Comparison of ENCODE assay signal across 13 cellular contexts in the genomic region with DNA sequence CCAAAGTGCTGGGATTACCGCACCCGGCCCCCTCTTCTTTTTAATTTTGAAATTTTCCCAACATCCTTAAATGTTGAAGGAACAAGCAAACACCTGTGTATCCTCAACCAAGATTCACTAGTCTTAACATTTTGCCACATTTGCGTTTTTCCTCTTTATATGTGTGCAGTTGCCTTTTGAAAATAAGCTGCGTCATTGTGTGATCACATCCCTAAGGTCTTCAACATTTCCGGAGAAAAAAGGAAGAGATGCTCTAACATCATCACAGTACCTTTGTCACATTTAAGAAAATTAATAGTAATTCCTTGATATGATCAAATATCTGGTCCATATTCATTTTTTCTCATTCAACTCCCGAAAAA. TPM values are rescaled to one million over a fixed set of nuclear protein-coding genes. Genes with fewer than 3 reads are reported as not detected.
DNase-seq lines count a peak whose midpoint lies in the region; ATAC-seq, FAIRE-seq and TF ChIP-seq lines count a peak whose summit lies in the region.
"Had no signal": no experiment of that assay in that cellular context is flagged by ENCODE, and none has a peak within 500 bp of the region (broad histone marks: within the 10 kb centered on the region; RNA-seq: fewer than 3 reads in every experiment).

No MANE protein-coding gene starts in this region.

- in situ Hi-C loops in K562 (cut with MboI) = no loop called here

- TF ChIP-seq EP300 in K562 (IDR thresholded peaks at IDR 0.05; ENCODE audit: low read length) = no peak

- no TSS peak for BruUV-seq in K562 (replicated peaks; lab: Mats Ljungman, UMichigan)

- H3K9me3 Mint-ChIP-seq in CD14-positive monocyte = peaks cover 0 to 2% (median 0%) of the 10 kb centered on the region in 7 donors
- H3K9me3 Mint-ChIP-seq in osteocyte (ENCODE audit: unreplicated experiment) = no peaks in the 10 kb centered on the region

- H3K4me3 Mint-ChIP-seq in CD14-positive monocyte = peak overlapping the region in 1 of 2 donors; percentile 28
- no peak overlapping the region for H3K4me3 Mint-ChIP-seq in osteocyte (ENCODE audit: unreplicated experiment)

- no peak for ATAC-seq in K562
- ATAC-seq: PC-3 had no signal

- TF ChIP-seq RAD21 in K562 (CRISPR knock-in tag; conservative IDR thresholded peaks at IDR 0.05 in 1 of 2, IDR thresholded peaks at IDR 0.05 in 1 of 2) = no peak

- peaks cover 18 to 36% of the 10 kb centered on the region in 2 donors for H3K36me3 Mint-ChIP-seq in CD14-positive monocyte
- H3K36me3 Mint-ChIP-seq in osteocyte (ENCODE audit: unreplicated experiment) = peaks cover 18% of the 10 kb centered on the region

- no peaks in the 10 kb centered on the region for H3K9me3 ChIP-seq in Karpas-422 (ENCODE audit: low read length)
- H3K9me3 ChIP-seq in K562 (replicated peaks; ENCODE audit: control insufficient read depth, insufficient read depth, low read depth, low read length) = no peaks in the 10 kb centered on the region

- H3K9me1 ChIP-seq in K562 (ENCODE audit: control insufficient read depth, insufficient read depth, low read length) = peaks cover 15% of the 10 kb centered on the region

- H2AFZ ChIP-seq in Karpas-422 (ENCODE audit: low read length) = no peak overlapping the region
- H2AFZ ChIP-seq in K562 (ENCODE audit: low read depth, low read length) = no peak overlapping the region

- H3K9me2 ChIP-seq in Karpas-422 (replicated peaks; ENCODE audit: insufficient read depth, low read length) = no peaks in the 10 kb centered on the region

- H3K4me1 Mint-ChIP-seq in CD14-positive monocyte (peaks cover 56% of the 10 kb centered on the region), osteocyte (ENCODE audit: unreplicated experiment) (peaks cover 51% of the 10 kb centered on the region)

- H3K4me2 ChIP-seq in Karpas-422 (ENCODE audit: low read depth, low read length, poor library complexity, severe bottlenecking) (no peak overlapping the region), K562 (ENCODE audit: insufficient read depth, low read length) (peak overlapping the region; percentile 59)

- H3K27me3 ChIP-seq in Karpas-422 (ENCODE audit: low read length) = no peaks in the 10 kb centered on the region
- H3K27me3 ChIP-seq in K562 (ENCODE audit: control insufficient read depth in 2 of 2, insufficient read depth in 2 of 2, low read length in 2 of 2) = no peaks in the 10 kb centered on the region

- WGBS in K562 (ENCODE audit: insufficient coverage, low coverage, missing lambda C conversion rate) = 19% methylated on average over 4 of the region's 6 CpGs

- no peak for DNase-seq in CD14-positive monocyte (ENCODE audit: low spot score)
- DNase-seq in Karpas-422 = no peak
- DNase-seq in K562 (ENCODE audit: extremely low read depth in 1 of 4, low spot score in 3 of 4) = peak in 2 of 4 experiments; percentile 21 to 47
- no peak for DNase-seq in osteocyte (ENCODE audit: extremely low spot score, unreplicated experiment)
- no peak for DNase-seq in DMS79 (lab: John Stamatoyannopoulos, UW)
- no peak for DNase-seq in stimulated activated CD8-positive, alpha-beta memory T cell treated with anti-CD3 and anti-CD28 coated beads, Interleukin-4, amount 100 ng/mL, for 48 hours
- no peak for DNase-seq in NCI-H82 treated with DMSO at 0.1 percent for 48 hours (lab: John Stamatoyannopoulos, UW; ENCODE audit: unreplicated experiment)
- DNase-seq: COR-L47; NCI-H2171 treated with DMSO at 0.1 percent for 48 hours; PC-3; stimulated activated CD4-positive, alpha-beta T cell treated with anti-CD3 and anti-CD28 coated beads, Interleukin-2, amount 100 ng/mL, for 48 hours had no signal

- H4K20me1 ChIP-seq in Karpas-422 (ENCODE audit: insufficient read depth, low read depth, low read length) (no peaks in the 10 kb centered on the region; the same call in 1 of the 2 replicates), K562 (replicated peaks; ENCODE audit: control insufficient read depth, insufficient read depth, low read length) (no peaks in the 10 kb centered on the region)

- FAIRE-seq in K562 (lab: Jason Lieb, UNC) = peak; percentile 29
- FAIRE-seq: bronchial epithelial cell had no signal

- CTCF ChIA-PET in K562 (lab: Yijun Ruan, JAX; ENCODE audit: low intra/inter-chr PET ratio) = no interaction called here

- TF ChIP-seq POLR2A in K562 (conservative IDR thresholded peaks at IDR 0.05) = no peak

- H3K36me3 ChIP-seq in Karpas-422 (ENCODE audit: insufficient read depth, low read length) = peaks cover 7% of the 10 kb centered on the region; the same call in 1 of the 2 replicates
- H3K36me3 ChIP-seq in K562 (ENCODE audit: control insufficient read depth, insufficient read depth, low read length) = peaks cover 12% of the 10 kb centered on the region

- peaks cover 0 to 5% (median 3%) of the 10 kb centered on the region in 3 donors for H3K27me3 Mint-ChIP-seq in CD14-positive monocyte (ENCODE audit: low read depth in 3 of 3)
- H3K27me3 Mint-ChIP-seq in osteocyte (ENCODE audit: unreplicated experiment) = no peaks in the 10 kb centered on the region

- H3K4me3 ChIP-seq in Karpas-422 (ENCODE audit: low read length) = no peak overlapping the region
- 0 out of 2 replicates have a peak overlapping the region, but pooled peaks have one; percentile 4 for H3K4me3 ChIP-seq in K562
- H3K4me3 ChIP-seq: lung had no signal

- POLR2A ChIA-PET in K562 (lab: Yijun Ruan, JAX) = interaction anchor here (0.8 to 0.9 kb wide), 2 partner anchors 14 to 20 kb away, joined by 3 read pairs; no protein-coding TSS in a partner anchor

- peaks cover 51% of the 10 kb centered on the region for H3K4me1 ChIP-seq in Karpas-422 (ENCODE audit: low read length)
- H3K4me1 ChIP-seq in K562 (replicated peaks in 1 of 2; ENCODE audit: control insufficient read depth in 2 of 2, insufficient read depth in 2 of 2, low read length in 2 of 2) = peaks cover 56 to 69% of the 10 kb centered on the region in 2 experiments

- H3K79me2 ChIP-seq in Karpas-422 (ENCODE audit: low read length) = peaks cover 22% of the 10 kb centered on the region
- H3K79me2 ChIP-seq in K562 (ENCODE audit: control insufficient read depth, insufficient read depth, low read length) = peaks cover 36% of the 10 kb centered on the region; the same call in 2 of the 3 replicates

- H3K9ac ChIP-seq in Karpas-422 (ENCODE audit: low read length) (0 out of 2 replicates have a peak overlapping the region, but pooled peaks have one; percentile 12), K562 (ENCODE audit: insufficient read depth in 1 of 2, low read depth in 2 of 2, low read length in 2 of 2) (peak overlapping the region; percentile 83 to 86; a peak in 3 of 4 replicates)

- TF ChIP-seq CTCF in CD14-positive monocyte (IDR thresholded peaks at IDR 0.05) = no peak
- no peak for TF ChIP-seq CTCF in K562 (IDR thresholded peaks at IDR 0.05 in 2 of 3, conservative IDR thresholded peaks at IDR 0.05 in 1 of 3; ENCODE audit: insufficient read depth in 2 of 3, low read depth in 1 of 3, low read length in 3 of 3)
- TF ChIP-seq CTCF in osteocyte (IDR thresholded peaks at IDR 0.05) = no peak

- H3K27ac Mint-ChIP-seq in CD14-positive monocyte (peak overlapping the region; percentile 72 to 92 (median 89)), osteocyte (ENCODE audit: unreplicated experiment) (peak overlapping the region; percentile 97)

- intact Hi-C loops in CD14-positive monocyte (cut with micrococcal nuclease) (no loop called here), K562 (cut with micrococcal nuclease) (loop anchor here (2.0 kb wide), 1 partner anchor 35 kb away; no protein-coding TSS in a partner anchor)

- H3K27ac ChIP-seq in Karpas-422 (ENCODE audit: low read length) = peak overlapping the region; percentile 97
- peak overlapping the region; percentile 100 for H3K27ac ChIP-seq in K562 (ENCODE audit: extremely low read depth, low read depth, low read length)

RNA-seq across cellular contexts. Expression of gene FADS2, which starts 7.5 kb away (rescaled TPM):
- 10 to 100 TPM in 1 of 2 donors, 1 to 10 TPM in 1; 5.1 to 19.9 TPM for polyA plus RNA-seq in CD14-positive monocyte
- total RNA-seq in Karpas-422 (2014; rRNA removed; shearing (Covaris generic); ENCODE audit: low replicate concordance) = 74.0 and 75.7 TPM in 2 replicates
- total RNA-seq in K562 (2011; cell fraction: chromatin; rRNA removed; ENCODE audit: low replicate concordance) = 49.3 and 107 TPM in 2 replicates
- total RNA-seq in K562 (2011; cell fraction: nucleolus; rRNA removed) = 68.6 and 70.4 TPM in 2 replicates
- 66.5 and 86.0 TPM in 2 replicates for total RNA-seq in K562 (2011; cell fraction: nucleoplasm; rRNA removed)
- 13.2 and 17.7 TPM in 2 replicates for total RNA-seq in K562 (2014; rRNA removed)
- 14.5 and 16.2 TPM in 2 replicates for total RNA-seq in K562 (2014; rRNA removed; fragmentation: Illumina TruSeq; extraction: Trizol)
- 11.5 and 12.0 TPM in 2 replicates for total RNA-seq in K562 (2015; rRNA removed; fragmentation: Illumina TruSeq; extraction: Trizol)
- 28.6 and 30.4 TPM in 2 replicates for total RNA-seq in K562 (2021)
- polyA plus RNA-seq in K562 (2011; rRNA removed) = 42.8 and 57.1 TPM in 2 replicates
- 45.6 and 51.9 TPM in 2 replicates for polyA plus RNA-seq in K562 (2011; cell fraction: cytosol; rRNA removed)
- 34.1 and 48.4 TPM in 2 replicates for polyA plus RNA-seq in K562 (2011; cell fraction: nucleus; rRNA removed)
- 27.8 and 43.6 TPM in 2 replicates for polyA plus RNA-seq in K562 (2012)
- 33.9 and 39.7 TPM in 2 replicates for polyA plus RNA-seq in K562 (2014; fragmentation: Illumina TruSeq; extraction: Trizol)
- polyA plus RNA-seq in K562 (2014; fragmentation: Nextera tagmentation; extraction: Ambion mirVana) = 1 to 10 TPM; 2.9 to 5.3 TPM
- 23.9 and 27.2 TPM in 2 replicates for polyA plus RNA-seq in K562 (2014; rRNA removed)
- polyA minus RNA-seq in K562 (2011; rRNA and poly(A)+ RNA removed) = 38.9 and 48.8 TPM in 2 replicates
- polyA minus RNA-seq in K562 (2011; cell fraction: cytosol; rRNA and poly(A)+ RNA removed) = 21.3 and 32.6 TPM in 2 replicates
- polyA minus RNA-seq in K562 (2011; cell fraction: nucleus; rRNA and poly(A)+ RNA removed) = 10.5 and 15.2 TPM in 2 replicates
- total RNA-seq in osteocyte = 193 and 207 TPM in 2 replicates

RNA-seq across cellular contexts. Expression of gene FADS1, which starts 18.8 kb away (rescaled TPM):
- 10 to 100 TPM; 29.2 to 31.8 TPM for polyA plus RNA-seq in CD14-positive monocyte
- total RNA-seq in Karpas-422 (2014; rRNA removed; shearing (Covaris generic); ENCODE audit: low replicate concordance) = 80.3 and 99.6 TPM in 2 replicates
- 611 and 866 TPM in 2 replicates for total RNA-seq in K562 (2011; cell fraction: chromatin; rRNA removed; ENCODE audit: low replicate concordance)
- total RNA-seq in K562 (2011; cell fraction: nucleolus; rRNA removed) = 866 and 894 TPM in 2 replicates
- total RNA-seq in K562 (2011; cell fraction: nucleoplasm; rRNA removed) = 825 and 959 TPM in 2 replicates
- 250 and 292 TPM in 2 replicates for total RNA-seq in K562 (2014; rRNA removed)
- total RNA-seq in K562 (2014; rRNA removed; fragmentation: Illumina TruSeq; extraction: Trizol) = 367 and 390 TPM in 2 replicates
- total RNA-seq in K562 (2015; rRNA removed; fragmentation: Illumina TruSeq; extraction: Trizol) = 353 and 364 TPM in 2 replicates
- 378 and 411 TPM in 2 replicates for total RNA-seq in K562 (2021)
- 747 and 864 TPM in 2 replicates for polyA plus RNA-seq in K562 (2011; rRNA removed)
- 1,005 and 1,028 TPM in 2 replicates for polyA plus RNA-seq in K562 (2011; cell fraction: cytosol; rRNA removed)
- 277 and 375 TPM in 2 replicates for polyA plus RNA-seq in K562 (2011; cell fraction: nucleus; rRNA removed)
- polyA plus RNA-seq in K562 (2012) = 228 and 290 TPM in 2 replicates
- polyA plus RNA-seq in K562 (2014; fragmentation: Illumina TruSeq; extraction: Trizol) = 394 and 457 TPM in 2 replicates
- polyA plus RNA-seq in K562 (2014; fragmentation: Nextera tagmentation; extraction: Ambion mirVana) = 100 to 1,000 TPM; 110 to 174 TPM
- 295 and 314 TPM in 2 replicates for polyA plus RNA-seq in K562 (2014; rRNA removed)
- 571 and 760 TPM in 2 replicates for polyA minus RNA-seq in K562 (2011; rRNA and poly(A)+ RNA removed)
- polyA minus RNA-seq in K562 (2011; cell fraction: cytosol; rRNA and poly(A)+ RNA removed) = 555 and 599 TPM in 2 replicates
- polyA minus RNA-seq in K562 (2011; cell fraction: nucleus; rRNA and poly(A)+ RNA removed) = 280 and 292 TPM in 2 replicates
- total RNA-seq in osteocyte = 73.1 and 76.0 TPM in 2 replicates

RNA-seq across cellular contexts. Expression of gene FEN1, which starts 42.9 kb away (rescaled TPM):
- polyA plus RNA-seq in CD14-positive monocyte (1 to 10 TPM; 4.3 to 6.4 TPM), K562 (2011; rRNA removed) (91.3 and 124 TPM in 2 replicates), K562 (2014; fragmentation: Illumina TruSeq; extraction: Trizol) (138 and 146 TPM in 2 replicates), K562 (2014; fragmentation: Nextera tagmentation; extraction: Ambion mirVana) (10 to 100 TPM; 58.1 to 86.8 TPM), K562 (2014; rRNA removed) (132 and 136 TPM in 2 replicates)
- 18.0 and 32.4 TPM in 2 replicates for total RNA-seq in Karpas-422 (2014; rRNA removed; shearing (Covaris generic); ENCODE audit: low replicate concordance)
- 27.9 and 42.4 TPM in 2 replicates for total RNA-seq in K562 (2011; cell fraction: chromatin; rRNA removed; ENCODE audit: low replicate concordance)
- total RNA-seq in K562 (2011; cell fraction: nucleolus; rRNA removed) = 50.0 and 60.9 TPM in 2 replicates
- 37.0 and 43.3 TPM in 2 replicates for total RNA-seq in K562 (2011; cell fraction: nucleoplasm; rRNA removed)
- total RNA-seq in K562 (2014; rRNA removed) (156 and 172 TPM in 2 replicates), K562 (2014; rRNA removed; fragmentation: Illumina TruSeq; extraction: Trizol) (130 and 137 TPM in 2 replicates), K562 (2015; rRNA removed; fragmentation: Illumina TruSeq; extraction: Trizol) (150 and 154 TPM in 2 replicates), K562 (2021) (140 and 150 TPM in 2 replicates), osteocyte (19.5 and 19.8 TPM in 2 replicates)
- 83.9 and 106 TPM in 2 replicates for polyA plus RNA-seq in K562 (2011; cell fraction: cytosol; rRNA removed)
- polyA plus RNA-seq in K562 (2011; cell fraction: nucleus; rRNA removed) = 28.7 and 36.3 TPM in 2 replicates
- polyA plus RNA-seq in K562 (2012) = 122 and 124 TPM in 2 replicates
- 77.5 and 111 TPM in 2 replicates for polyA minus RNA-seq in K562 (2011; rRNA and poly(A)+ RNA removed)
- 54.2 and 76.3 TPM in 2 replicates for polyA minus RNA-seq in K562 (2011; cell fraction: cytosol; rRNA and poly(A)+ RNA removed)
- 29.8 and 34.1 TPM in 2 replicates for polyA minus RNA-seq in K562 (2011; cell fraction: nucleus; rRNA and poly(A)+ RNA removed)

RNA-seq across cellular contexts. Expression of gene TMEM258, which starts 43.2 kb away (rescaled TPM):
- 100 to 1,000 TPM; 220 to 224 TPM for polyA plus RNA-seq in CD14-positive monocyte
- total RNA-seq in Karpas-422 (2014; rRNA removed; shearing (Covaris generic); ENCODE audit: low replicate concordance) = 81.3 and 303 TPM in 2 replicates
- total RNA-seq in K562 (2011; cell fraction: chromatin; rRNA removed; ENCODE audit: low replicate concordance) = 88.0 and 142 TPM in 2 replicates
- total RNA-seq in K562 (2011; cell fraction: nucleolus; rRNA removed) = 195 and 216 TPM in 2 replicates
- 192 and 237 TPM in 2 replicates for total RNA-seq in K562 (2011; cell fraction: nucleoplasm; rRNA removed)
- total RNA-seq in K562 (2014; rRNA removed) = 97.2 and 153 TPM in 2 replicates
- total RNA-seq in K562 (2014; rRNA removed; fragmentation: Illumina TruSeq; extraction: Trizol) = 227 and 239 TPM in 2 replicates
- 221 and 231 TPM in 2 replicates for total RNA-seq in K562 (2015; rRNA removed; fragmentation: Illumina TruSeq; extraction: Trizol)
- total RNA-seq in K562 (2021) = 168 and 200 TPM in 2 replicates
- polyA plus RNA-seq in K562 (2011; rRNA removed) = 630 and 713 TPM in 2 replicates
- polyA plus RNA-seq in K562 (2011; cell fraction: cytosol; rRNA removed) = 728 and 1,027 TPM in 2 replicates
- 254 and 417 TPM in 2 replicates for polyA plus RNA-seq in K562 (2011; cell fraction: nucleus; rRNA removed)
- polyA plus RNA-seq in K562 (2012) = 426 and 696 TPM in 2 replicates
- polyA plus RNA-seq in K562 (2014; fragmentation: Illumina TruSeq; extraction: Trizol) = 213 and 256 TPM in 2 replicates
- 100 to 1,000 TPM; 794 to 856 TPM for polyA plus RNA-seq in K562 (2014; fragmentation: Nextera tagmentation; extraction: Ambion mirVana)
- polyA plus RNA-seq in K562 (2014; rRNA removed) = 199 and 268 TPM in 2 replicates
- polyA minus RNA-seq in K562 (2011; rRNA and poly(A)+ RNA removed) = 155 and 167 TPM in 2 replicates
- polyA minus RNA-seq in K562 (2011; cell fraction: cytosol; rRNA and poly(A)+ RNA removed) = 111 and 157 TPM in 2 replicates
- 46.0 and 84.9 TPM in 2 replicates for polyA minus RNA-seq in K562 (2011; cell fraction: nucleus; rRNA and poly(A)+ RNA removed)
- total RNA-seq in osteocyte = 137 and 149 TPM in 2 replicates

RNA-seq across cellular contexts. Expression of gene FADS3, which starts 55.7 kb away (rescaled TPM):
- polyA plus RNA-seq in CD14-positive monocyte (1 to 10 TPM; 2.5 to 5.8 TPM), K562 (2011; rRNA removed) (148 and 226 TPM in 2 replicates), K562 (2014; fragmentation: Illumina TruSeq; extraction: Trizol) (92.0 and 101 TPM in 2 replicates), K562 (2014; fragmentation: Nextera tagmentation; extraction: Ambion mirVana) (1 to 10 TPM in 1 of 2 experiments, under 1 TPM in 1; 0.97 to 3.3 TPM), K562 (2014; rRNA removed) (133 and 139 TPM in 2 replicates)
- 39.5 and 70.4 TPM in 2 replicates for total RNA-seq in Karpas-422 (2014; rRNA removed; shearing (Covaris generic); ENCODE audit: low replicate concordance)
- 196 and 689 TPM in 2 replicates for total RNA-seq in K562 (2011; cell fraction: chromatin; rRNA removed; ENCODE audit: low replicate concordance)
- total RNA-seq in K562 (2011; cell fraction: nucleolus; rRNA removed) = 626 and 786 TPM in 2 replicates
- 287 and 362 TPM in 2 replicates for total RNA-seq in K562 (2011; cell fraction: nucleoplasm; rRNA removed)
- total RNA-seq in K562 (2014; rRNA removed) (92.7 and 125 TPM in 2 replicates), K562 (2014; rRNA removed; fragmentation: Illumina TruSeq; extraction: Trizol) (18.6 and 32.4 TPM in 2 replicates), K562 (2015; rRNA removed; fragmentation: Illumina TruSeq; extraction: Trizol) (55.1 and 55.3 TPM in 2 replicates), K562 (2021) (105 and 106 TPM in 2 replicates), osteocyte (117 and 118 TPM in 2 replicates)
- 155 and 315 TPM in 2 replicates for polyA plus RNA-seq in K562 (2011; cell fraction: cytosol; rRNA removed)
- 2,057 and 2,412 TPM in 2 replicates for polyA plus RNA-seq in K562 (2011; cell fraction: nucleus; rRNA removed)
- polyA plus RNA-seq in K562 (2012) = 65.8 and 82.0 TPM in 2 replicates
- polyA minus RNA-seq in K562 (2011; rRNA and poly(A)+ RNA removed) = 33.8 and 64.4 TPM in 2 replicates
- 109 and 120 TPM in 2 replicates for polyA minus RNA-seq in K562 (2011; cell fraction: cytosol; rRNA and poly(A)+ RNA removed)
- polyA minus RNA-seq in K562 (2011; cell fraction: nucleus; rRNA and poly(A)+ RNA removed) = 200 TPM in 2 replicates
